Comparison of ENCODE assay signal across 23 cellular contexts in genomic region chr20:31760457-31761240, GRCh38. TPM values are rescaled to one million over a fixed set of nuclear protein-coding genes. Genes with fewer than 3 reads are reported as not detected.
DNase-seq lines count a peak whose midpoint lies in the region; ATAC-seq and TF ChIP-seq lines count a peak whose summit lies in the region.
"Had no signal": no experiment of that assay in that cellular context is flagged by ENCODE, and none has a peak within 500 bp of the region (broad histone marks: within the 10 kb centered on the region; RNA-seq: fewer than 3 reads in every experiment).

No MANE protein-coding gene starts in this region.

- H3K4me1 ChIP-seq in RWPE2 (ENCODE audit: insufficient read depth, poor library complexity, severe bottlenecking) (no peaks in the 10 kb centered on the region), vagina (no peaks in the 10 kb centered on the region)
- H3K4me1 ChIP-seq: breast epithelium, psoas muscle, uterus had no signal

- H3K27me3 Mint-ChIP-seq in T-helper 1 cell treated with Interleukin-12 subunit alpha and Interleukin-12 subunit beta and Interleukin-4 antibody, amounts not matched to agents 30 μg/mL and 1 μg/mL, for 36 hours (ENCODE audit: low read depth) = no peaks in the 10 kb centered on the region
- H3K27me3 Mint-ChIP-seq: stimulated activated naive CD8-positive, alpha-beta T cell treated with anti-CD3 and anti-CD28 coated beads, Interleukin-15, Interleukin-2, amounts not matched to agents 100 ng/mL and 50 ng/mL, for 24 hours had no signal

- TF ChIP-seq POLR2A in vagina (IDR thresholded peaks at IDR 0.05) = no peak

- H3K27ac ChIP-seq in RWPE2 (ENCODE audit: poor library complexity, severe bottlenecking) (no peak overlapping the region), vagina (no peak overlapping the region)
- H3K27ac ChIP-seq: breast epithelium, psoas muscle, uterus had no signal

- H3K27ac Mint-ChIP-seq in T-helper 1 cell treated with Interleukin-12 subunit alpha and Interleukin-12 subunit beta and Interleukin-4 antibody, amounts not matched to agents 30 μg/mL and 1 μg/mL, for 36 hours = peak overlapping the region; percentile 38
- H3K27ac Mint-ChIP-seq: activated naive CD4-positive, alpha-beta T cell treated with anti-CD3 and anti-CD28 coated beads for 36 hours; CD8-positive, alpha-beta T cell; natural killer cell; stimulated activated naive CD8-positive, alpha-beta T cell treated with anti-CD3 and anti-CD28 coated beads, Interleukin-15, Interleukin-2, amounts not matched to agents 100 ng/mL and 50 ng/mL, for 24 hours had no signal

- H3K4me3 ChIP-seq in RWPE2 (ENCODE audit: severe bottlenecking) (no peak overlapping the region), vagina (no peak overlapping the region)
- H3K4me3 ChIP-seq: breast epithelium, lung, psoas muscle, uterus had no signal

- peak; percentile 52; the same call in 2 of the 3 replicates for ATAC-seq in RWPE2 (ENCODE audit: low read depth)
- no peak for ATAC-seq in HG03159 (IDR thresholded peaks at IDR 0.05; ENCODE audit: unreplicated experiment)
- ATAC-seq: CD8-positive, alpha-beta T cell; natural killer cell; psoas muscle had no signal

- no peaks in the 10 kb centered on the region for H3K9me3 Mint-ChIP-seq in T-helper 1 cell treated with Interleukin-12 subunit alpha and Interleukin-12 subunit beta and Interleukin-4 antibody, amounts not matched to agents 30 μg/mL and 1 μg/mL, for 36 hours
- H3K9me3 Mint-ChIP-seq: activated naive CD4-positive, alpha-beta T cell treated with anti-CD3 and anti-CD28 coated beads for 36 hours; CD8-positive, alpha-beta T cell; natural killer cell; stimulated activated naive CD8-positive, alpha-beta T cell treated with anti-CD3 and anti-CD28 coated beads, Interleukin-15, Interleukin-2, amounts not matched to agents 100 ng/mL and 50 ng/mL, for 24 hours had no signal

- TF ChIP-seq CTCF in RWPE2 (IDR thresholded peaks at IDR 0.05; ENCODE audit: poor library complexity, severe bottlenecking) (no peak), vagina (IDR thresholded peaks at IDR 0.05) (no peak)

- H3K36me3 Mint-ChIP-seq in T-helper 1 cell treated with Interleukin-12 subunit alpha and Interleukin-12 subunit beta and Interleukin-4 antibody, amounts not matched to agents 30 μg/mL and 1 μg/mL, for 36 hours (ENCODE audit: low read depth) = peaks cover 48% of the 10 kb centered on the region
- H3K36me3 Mint-ChIP-seq: CD8-positive, alpha-beta T cell; natural killer cell had no signal

- H3K36me3 ChIP-seq in RWPE2 (ENCODE audit: low read depth) (peaks cover 100% of the 10 kb centered on the region), vagina (no peaks in the 10 kb centered on the region)
- H3K36me3 ChIP-seq: breast epithelium, uterus had no signal

- DNase-seq in T-helper 1 cell (no peak), RWPE2 (ENCODE audit: low spot score) (no peak), fibroblast of peridontal ligament (ENCODE audit: extremely low read depth) (peak; percentile 96), stromal cell of bone marrow (ENCODE audit: low read depth) (peak; percentile 28), vagina (ENCODE audit: extremely low spot score in 2 of 2) (no peak)
- DNase-seq in effector CD8-positive, alpha-beta T cell (lab: John Stamatoyannopoulos, UW) = no peak
- DNase-seq: activated CD4-positive, alpha-beta T cell treated with anti-CD3 and anti-CD28 coated beads for 48 hours; activated naive CD4-positive, alpha-beta T cell treated with anti-CD3 and anti-CD28 coated beads for 36 hours; CD8-positive, alpha-beta T cell; effector memory CD4-positive, alpha-beta T cell; Karpas-422; natural killer cell; NCI-H1417 treated with DMSO at 0.1 percent for 48 hours; NCI-H226; psoas muscle; Right ventricle myocardium superior; stimulated activated CD4-positive, alpha-beta T cell treated with anti-CD3 and anti-CD28 coated beads, Interleukin-15, amount 100 ng/mL, for 24 hours; uterus had no signal

- H3K9me3 ChIP-seq in RWPE2 (ENCODE audit: severe bottlenecking) (no peaks in the 10 kb centered on the region), vagina (no peaks in the 10 kb centered on the region)
- H3K9me3 ChIP-seq: breast epithelium, psoas muscle, uterus had no signal

- H3K4me1 Mint-ChIP-seq in T-helper 1 cell treated with Interleukin-12 subunit alpha and Interleukin-12 subunit beta and Interleukin-4 antibody, amounts not matched to agents 30 μg/mL and 1 μg/mL, for 36 hours (ENCODE audit: low read depth) = peaks cover 17% of the 10 kb centered on the region
- H3K4me1 Mint-ChIP-seq: natural killer cell had no signal

- H3K27me3 ChIP-seq in RWPE2 (ENCODE audit: insufficient read depth, poor library complexity, severe bottlenecking) = no peaks in the 10 kb centered on the region
- H3K27me3 ChIP-seq in vagina = no peaks in the 10 kb centered on the region
- H3K27me3 ChIP-seq: breast epithelium, uterus had no signal

- intact Hi-C loops in vagina (cut with DNase I) = no loop called here

- no peak overlapping the region for H3K4me3 Mint-ChIP-seq in T-helper 1 cell treated with Interleukin-12 subunit alpha and Interleukin-12 subunit beta and Interleukin-4 antibody, amounts not matched to agents 30 μg/mL and 1 μg/mL, for 36 hours
- H3K4me3 Mint-ChIP-seq: activated naive CD4-positive, alpha-beta T cell treated with anti-CD3 and anti-CD28 coated beads for 36 hours; CD8-positive, alpha-beta T cell; natural killer cell; stimulated activated naive CD8-positive, alpha-beta T cell treated with anti-CD3 and anti-CD28 coated beads, Interleukin-15, Interleukin-2, amounts not matched to agents 100 ng/mL and 50 ng/mL, for 24 hours had no signal

RNA-seq across cellular contexts. Expression of gene TPX2, which starts 21.6 kb away (rescaled TPM):
- 6.1 TPM for total RNA-seq in vagina

RNA-seq across cellular contexts. Expression of gene BCL2L1, which starts 38.0 kb away (rescaled TPM):
- total RNA-seq in vagina = 57.2 TPM

RNA-seq across cellular contexts. Expression of gene MYLK2, which starts 58.5 kb away (rescaled TPM):
- not detected for total RNA-seq in vagina
- total RNA-seq: breast epithelium; CD8-positive, alpha-beta T cell had no signal

Comparison
In these comparisons a context has a peak if more than half of its experiments do, and no peak if none do; other contexts are left out.
1. DNase-seq: peak in fibroblast of peridontal ligament (single experiment) and stromal cell of bone marrow (single experiment); none in T-helper 1 cell (0 of 5), RWPE2 (single experiment), effector CD8-positive, alpha-beta T cell (single experiment) and vagina (0 of 2).